In the genomic region with DNA sequence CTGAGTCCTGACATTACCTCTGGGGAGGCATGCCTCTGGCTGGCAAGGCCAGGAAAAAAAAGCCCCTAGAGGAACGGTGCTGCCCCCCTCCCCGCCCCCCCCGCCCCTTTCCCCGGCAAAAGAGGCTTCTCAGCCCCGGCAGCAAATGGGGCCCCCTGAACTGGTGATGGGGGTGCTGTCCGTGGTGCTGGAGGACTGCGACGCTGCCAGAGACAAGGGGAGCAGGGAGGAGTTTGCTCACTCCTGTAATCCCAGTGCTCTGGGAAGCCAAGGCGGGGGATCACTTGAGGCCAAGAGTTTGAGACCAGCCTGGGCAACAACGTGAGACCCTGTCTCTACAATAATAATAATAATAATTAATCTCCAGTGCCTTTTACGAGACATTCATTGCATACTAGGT, we compare ENCODE assay signal across 9 cellular contexts. TPM values are rescaled to one million over a fixed set of nuclear protein-coding genes. Genes with fewer than 3 reads are reported as not detected.
A peak's percentile ranks its signal among the peaks of the same experiment; 100 is the strongest.
DNase-seq lines count a peak whose midpoint lies in the region; ATAC-seq and TF ChIP-seq lines count a peak whose summit lies in the region.
"Had no signal": no experiment of that assay in that cellular context is flagged by ENCODE, and none has a peak within 500 bp of the region (broad histone marks: within the 10 kb centered on the region; RNA-seq: fewer than 3 reads in every experiment).

No MANE protein-coding gene starts in this region.

- H3K27me3 ChIP-seq in Karpas-422 (ENCODE audit: low read length) (no peaks in the 10 kb centered on the region), hepatocyte (peaks cover 19% of the 10 kb centered on the region), brain microvascular endothelial cell (replicated peaks) (no peaks in the 10 kb centered on the region)

- ATAC-seq in GM18520 (IDR thresholded peaks at IDR 0.05; ENCODE audit: unreplicated experiment): no peak

- H4K20me1 ChIP-seq in Karpas-422 (ENCODE audit: insufficient read depth, low read depth, low read length) (no peaks in the 10 kb centered on the region), hepatocyte (ENCODE audit: insufficient read depth, poor library complexity, severe bottlenecking) (no peaks in the 10 kb centered on the region)

- H3K79me2 ChIP-seq in Karpas-422 (ENCODE audit: low read length): no peaks in the 10 kb centered on the region
- no peaks in the 10 kb centered on the region for H3K79me2 ChIP-seq in hepatocyte

- H3K27ac ChIP-seq in Karpas-422 (ENCODE audit: low read length) (no peak overlapping the region), hepatocyte (no peak overlapping the region), brain microvascular endothelial cell (no peak overlapping the region)

- H3K9me2 ChIP-seq in Karpas-422 (replicated peaks; ENCODE audit: insufficient read depth, low read length) (no peaks in the 10 kb centered on the region), hepatocyte (replicated peaks; ENCODE audit: insufficient read depth) (no peaks in the 10 kb centered on the region)

- TF ChIP-seq CTCF in hepatocyte (IDR thresholded peaks at IDR 0.05; ENCODE audit: poor library complexity) (no peak), brain microvascular endothelial cell (IDR thresholded peaks at IDR 0.05; ENCODE audit: low read depth, low read length, missing control alignments) (no peak)

- H3K4me2 ChIP-seq in Karpas-422 (ENCODE audit: low read depth, low read length, poor library complexity, severe bottlenecking): no peak overlapping the region
- H3K4me2 ChIP-seq in hepatocyte: no peak overlapping the region

- no peaks in the 10 kb centered on the region for H3K4me1 ChIP-seq in Karpas-422 (ENCODE audit: low read length)
- H3K4me1 ChIP-seq in hepatocyte (ENCODE audit: insufficient read depth): no peaks in the 10 kb centered on the region

- no peaks in the 10 kb centered on the region for H3K9me3 ChIP-seq in Karpas-422 (ENCODE audit: low read length)
- no peaks in the 10 kb centered on the region for H3K9me3 ChIP-seq in hepatocyte (ENCODE audit: low read depth)

- H3K36me3 ChIP-seq in Karpas-422 (ENCODE audit: insufficient read depth, low read length): no peaks in the 10 kb centered on the region
- H3K36me3 ChIP-seq in hepatocyte (replicated peaks; ENCODE audit: insufficient read depth, low read depth): no peaks in the 10 kb centered on the region
- H3K36me3 ChIP-seq in brain microvascular endothelial cell (replicated peaks): no peaks in the 10 kb centered on the region

- DNase-seq in CD1c-positive myeloid dendritic cell (ENCODE audit: extremely low spot score): peak; percentile 6
- DNase-seq in Karpas-422: peak; percentile 76
- DNase-seq in activated CD8-positive, alpha-beta memory T cell treated with anti-CD3 and anti-CD28 coated beads for 24 hours: peak; percentile 59
- peak; percentile 72 for DNase-seq in hepatocyte (ENCODE audit: low spot score)
- DNase-seq in T-helper 9 cell: no peak
- DNase-seq in brain microvascular endothelial cell: no peak
- DNase-seq in NCI-H187 treated with DMSO at 0.1 percent for 48 hours (lab: John Stamatoyannopoulos, UW): no peak
- DNase-seq: aorta had no signal

- 21% methylated on average over 7 of the region's 11 CpGs for WGBS in hepatocyte (ENCODE audit: low lambda C conversion rate, missing lambda C conversion rate)

- H2AFZ ChIP-seq in Karpas-422 (ENCODE audit: low read length) (no peak overlapping the region), hepatocyte (no peak overlapping the region)

- H3K9ac ChIP-seq in Karpas-422 (ENCODE audit: low read length): no peak overlapping the region

- in situ Hi-C loops in brain microvascular endothelial cell (cut with HindIII; ENCODE audit: low pct_ligation_motif_present, low sequenced_read_pairs): no loop called here

- H3K4me3 ChIP-seq in Karpas-422 (ENCODE audit: low read length) (no peak overlapping the region), hepatocyte (no peak overlapping the region), brain microvascular endothelial cell (ENCODE audit: low read depth, low read length) (no peak overlapping the region)

RNA-seq across cellular contexts. Expression of a gene that starts 23.7 kb away (rescaled TPM):
- not detected in 2 replicates for total RNA-seq in Karpas-422 (2014; rRNA removed; shearing (Covaris generic); ENCODE audit: low replicate concordance)
- total RNA-seq in hepatocyte: 1.5 and 1.7 TPM in 2 replicates
- polyA plus RNA-seq in hepatocyte: 2.3 and 3.1 TPM in 2 replicates

Comparison
In these comparisons a context has a peak if more than half of its experiments do, and no peak if none do; other contexts are left out.
1. DNase-seq: peak in CD1c-positive myeloid dendritic cell (single experiment), Karpas-422 (single experiment), activated CD8-positive, alpha-beta memory T cell treated with anti-CD3 and anti-CD28 coated beads for 24 hours (single experiment) and hepatocyte (single experiment); none in T-helper 9 cell (single experiment), brain microvascular endothelial cell (single experiment) and NCI-H187 treated with DMSO at 0.1 percent for 48 hours (single experiment).